Comparison of ENCODE assay signal across 8 cellular contexts in genomic region chr3:105366302-105367062, GRCh38. TPM values are rescaled to one million over a fixed set of nuclear protein-coding genes. Genes with fewer than 3 reads are reported as not detected.
DNase-seq lines count a peak whose midpoint lies in the region; ATAC-seq and TF ChIP-seq lines count a peak whose summit lies in the region.

TSS of gene ALCAM (plus strand) at chr3:105366909.

- H3K4me3 ChIP-seq in AG04450 (ENCODE audit: low read depth, low read length) = peak within 1 kb of the TSS; percentile 96
- peak within 1 kb of the TSS; percentile 75 to 91 (median 82) for H3K4me3 ChIP-seq in mammary epithelial cell (replicated peaks in 1 of 3; ENCODE audit: insufficient read depth in 1 of 3, low read depth in 2 of 3, low read length in 3 of 3)
- H3K4me3 ChIP-seq in smooth muscle cell = peak within 1 kb of the TSS; percentile 68

- H3K27ac ChIP-seq in AG04450 (ENCODE audit: low read depth, low read length) = peak within 1 kb of the TSS; percentile 94
- peak within 1 kb of the TSS; percentile 62 for H3K27ac ChIP-seq in VCaP
- peak within 1 kb of the TSS; percentile 98 for H3K27ac ChIP-seq in mammary epithelial cell (ENCODE audit: insufficient read depth, low read depth, low read length)
- peak within 1 kb of the TSS; percentile 99 for H3K27ac ChIP-seq in smooth muscle cell (ENCODE audit: low read depth)

- H3K4me2 ChIP-seq in mammary epithelial cell (ENCODE audit: insufficient read depth, low read depth, low read length) (peak within 1 kb of the TSS; percentile 91), smooth muscle cell (peak within 1 kb of the TSS; percentile 92)

- H4K20me1 ChIP-seq in mammary epithelial cell (ENCODE audit: insufficient read depth, low read length) = no peaks in the 10 kb centered on the region
- H4K20me1 ChIP-seq in smooth muscle cell (ENCODE audit: low read depth) = no peaks in the 10 kb centered on the region

- H3F3A ChIP-seq in smooth muscle cell (ENCODE audit: low read depth) = peaks cover 26% of the 10 kb centered on the region

- peak; percentile 70 for TF ChIP-seq CTCF in AG04450 (IDR thresholded peaks at IDR 0.05; ENCODE audit: low read depth, low read length)
- TF ChIP-seq CTCF in VCaP (conservative IDR thresholded peaks at IDR 0.05) = peak; percentile 85
- peak; percentile 55 to 82 for TF ChIP-seq CTCF in mammary epithelial cell (conservative IDR thresholded peaks at IDR 0.05 in 1 of 2, IDR thresholded peaks at IDR 0.05 in 1 of 2; ENCODE audit: extremely low read depth in 1 of 2, insufficient read depth in 1 of 2, low read depth in 1 of 2, low read length in 2 of 2)
- peak; percentile 35 for TF ChIP-seq CTCF in smooth muscle cell (IDR thresholded peaks at IDR 0.05; ENCODE audit: borderline replicate concordance, insufficient read depth, poor library complexity, severe bottlenecking)

- DNase-seq in AG04450 (ENCODE audit: low read depth, low spot score) (peak; percentile 98), NCI-H2171 treated with DMSO at 0.1 percent for 48 hours (lab: John Stamatoyannopoulos, UW) (peak; percentile 97), mammary epithelial cell (peak; percentile 99), iPS-NIHi11 (ENCODE audit: low spot score) (peak; percentile 87), smooth muscle cell (lab: John Stamatoyannopoulos, UW; ENCODE audit: unreplicated experiment) (peak; percentile 84)

- H3K27me3 ChIP-seq in AG04450 (ENCODE audit: control insufficient read depth, insufficient read depth, low read length) (no peaks in the 10 kb centered on the region), mammary epithelial cell (ENCODE audit: insufficient read depth, low read length) (no peaks in the 10 kb centered on the region), smooth muscle cell (ENCODE audit: low read depth) (no peaks in the 10 kb centered on the region)

- 4% methylated on average over 9 of the region's 48 CpGs for WGBS in mammary epithelial cell (ENCODE audit: low coverage, missing lambda C conversion rate)
- WGBS in smooth muscle cell (ENCODE audit: low lambda C conversion rate) = 1% methylated on average over 41 of the region's 48 CpGs

- in situ Hi-C loops in mammary epithelial cell (cut with MboI; ENCODE audit: low sequenced_read_pairs in 2 of 2) = loop anchor here in 1 of 2 donors (10.0 to 25.0 kb wide), 3 partner anchors 158 to 762 kb away; no protein-coding TSS in a partner anchor

- intact Hi-C loops in mammary epithelial cell (cut with micrococcal nuclease) = loop anchor here (1.0 to 10.0 kb wide), 21 partner anchors 91 to 1752 kb away; no protein-coding TSS in a partner anchor

- ATAC-seq in GM18868 (IDR thresholded peaks at IDR 0.05; ENCODE audit: unreplicated experiment) (peak; percentile 55), HG03103 (IDR thresholded peaks at IDR 0.05; ENCODE audit: low read depth, unreplicated experiment) (peak; percentile 47)

- CTCF ChIA-PET in AG04450 (lab: Charles Lee) = interaction anchor here (0.5 to 9.9 kb wide), 16 partner anchors 8 to 1094 kb away, joined by 3 to 82 read pairs (median 3); no protein-coding TSS in a partner anchor
- CTCF ChIA-PET in mammary epithelial cell (lab: Charles Lee; ENCODE audit: low non-redundant PET) = interaction anchor here (0.6 to 0.7 kb wide), 6 partner anchors 82 to 416 kb away, joined by 3 to 18 read pairs (median 6); no protein-coding TSS in a partner anchor

- no TSS peak for BruUV-seq in mammary epithelial cell (replicated peaks; lab: Mats Ljungman, UMichigan)

- H3K4me1 ChIP-seq in mammary epithelial cell (ENCODE audit: insufficient read depth, low read length) (peaks cover 39% of the 10 kb centered on the region), smooth muscle cell (ENCODE audit: low read depth) (peaks cover 41% of the 10 kb centered on the region)

- H2AFZ ChIP-seq in mammary epithelial cell (ENCODE audit: low read depth, low read length) (peak within 1 kb of the TSS; percentile 90), smooth muscle cell (ENCODE audit: low read depth) (peak within 1 kb of the TSS; percentile 84)

- dilution Hi-C loops in mammary epithelial cell (cut with HindIII; ENCODE audit: low sequenced_read_pairs) = loop anchor here (5.0 kb wide), 1 partner anchor 36 kb away; no protein-coding TSS in a partner anchor

- peak within 1 kb of the TSS; percentile 97 for H3K9ac ChIP-seq in mammary epithelial cell (ENCODE audit: insufficient read depth, low read length)
- peak within 1 kb of the TSS; percentile 86 for H3K9ac ChIP-seq in smooth muscle cell (ENCODE audit: low read depth)

- H3K36me3 ChIP-seq in mammary epithelial cell (ENCODE audit: insufficient read depth, low read length) (no peaks in the 10 kb centered on the region), smooth muscle cell (ENCODE audit: low read depth) (no peaks in the 10 kb centered on the region)

- H3K79me2 ChIP-seq in mammary epithelial cell (ENCODE audit: insufficient read depth, low read length) (peaks cover 46% of the 10 kb centered on the region), smooth muscle cell (ENCODE audit: low read depth) (peaks cover 47% of the 10 kb centered on the region)

- H3K9me3 ChIP-seq in AG04450 (ENCODE audit: control insufficient read depth, insufficient read depth, low read length) (no peaks in the 10 kb centered on the region; the same call in 1 of the 2 replicates), mammary epithelial cell (replicated peaks; ENCODE audit: insufficient read depth, low read length) (no peaks in the 10 kb centered on the region), smooth muscle cell (replicated peaks; ENCODE audit: low read depth) (no peaks in the 10 kb centered on the region)

- POLR2A ChIA-PET in AG04450 (lab: Yijun Ruan, JAX) = interaction anchor here (0.7 to 1.5 kb wide), 5 partner anchors 12 to 762 kb away, joined by 3 to 10 read pairs (median 4); no protein-coding TSS in a partner anchor

RNA-seq across cellular contexts. Expression of gene ALCAM, which starts in this region (rescaled TPM):
- 198 and 275 TPM in 2 replicates for polyA plus RNA-seq in AG04450 (2011; rRNA removed)
- polyA minus RNA-seq in AG04450 (2011; rRNA and poly(A)+ RNA removed) = 109 and 223 TPM in 2 replicates
- 10 to 100 TPM; 67.6 to 88.4 TPM for total RNA-seq in mammary epithelial cell
- 64.0 TPM for polyA plus RNA-seq in mammary epithelial cell
- polyA minus RNA-seq in mammary epithelial cell = 83.6 TPM
- total RNA-seq in smooth muscle cell = 314 and 372 TPM in 2 replicates
- polyA plus RNA-seq in smooth muscle cell = 92.7 and 110 TPM in 2 replicates

Comparison
In these comparisons a context has a peak if more than half of its experiments do, and no peak if none do; other contexts are left out.
1. Peak in every context shown above with its lines: DNase-seq, ATAC-seq, H3K4me3 ChIP-seq and H3K27ac ChIP-seq.
2. CTCF ChIP-seq: peak in every context shown above with its lines; median percentile 85 in VCaP; 70 in AG04450; 68 in mammary epithelial cell; 35 in smooth muscle cell.